Comparison of ENCODE assay signal across 1 cellular context in genomic region chr1:112700290-112701226, GRCh38.
TF ChIP-seq lines count a peak whose summit lies in the region.

No MANE protein-coding gene starts in this region.

TF ChIP-seq in WTC11, 78 proteins besides CTCF, POLR2A, EP300 and RAD21 (continued from another document):
- TF ChIP-seq, protein P1, sequence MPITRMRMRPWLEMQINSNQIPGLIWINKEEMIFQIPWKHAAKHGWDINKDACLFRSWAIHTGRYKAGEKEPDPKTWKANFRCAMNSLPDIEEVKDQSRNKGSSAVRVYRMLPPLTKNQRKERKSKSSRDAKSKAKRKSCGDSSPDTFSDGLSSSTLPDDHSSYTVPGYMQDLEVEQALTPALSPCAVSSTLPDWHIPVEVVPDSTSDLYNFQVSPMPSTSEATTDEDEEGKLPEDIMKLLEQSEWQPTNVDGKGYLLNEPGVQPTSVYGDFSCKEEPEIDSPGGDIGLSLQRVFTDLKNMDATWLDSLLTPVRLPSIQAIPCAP (CRISPR knock-in tag; IDR thresholded peaks at IDR 0.05): no peak
- TF ChIP-seq MAX (CRISPR knock-in tag; IDR thresholded peaks at IDR 0.05) (no peak), SMAD4 (CRISPR knock-in tag; IDR thresholded peaks at IDR 0.05) (0 out of 2 replicates have a peak, but pooled peaks have one; percentile 10), ZNF232 (CRISPR knock-in tag; IDR thresholded peaks at IDR 0.05) (no peak), MYBL2 (CRISPR knock-in tag; IDR thresholded peaks at IDR 0.05) (no peak), GTF2I (CRISPR knock-in tag; conservative IDR thresholded peaks at IDR 0.05) (no peak), SMAD3 (CRISPR knock-in tag; IDR thresholded peaks at IDR 0.05; ENCODE audit: borderline replicate concordance) (peak; percentile 44; the same call in 1 of the 2 replicates), FOXP1 (CRISPR knock-in tag; IDR thresholded peaks at IDR 0.05; ENCODE audit: borderline replicate concordance) (no peak), TP53 (CRISPR knock-in tag; IDR thresholded peaks at IDR 0.05) (no peak), E2F4 (CRISPR knock-in tag; IDR thresholded peaks at IDR 0.05; ENCODE audit: borderline replicate concordance, low read depth) (no peak), NFATC4 (CRISPR knock-in tag; IDR thresholded peaks at IDR 0.05) (no peak), ZMAT4 (CRISPR knock-in tag; IDR thresholded peaks at IDR 0.05) (no peak), CREB1 (CRISPR knock-in tag; IDR thresholded peaks at IDR 0.05) (0 out of 2 replicates have a peak, but pooled peaks have one; percentile 12), ETV6 (CRISPR knock-in tag; IDR thresholded peaks at IDR 0.05) (peak; percentile 81; the same call in 1 of the 2 replicates), FOXJ3 (CRISPR knock-in tag; IDR thresholded peaks at IDR 0.05; ENCODE audit: borderline replicate concordance) (no peak), ZNF121 (CRISPR knock-in tag; IDR thresholded peaks at IDR 0.05) (no peak), ZNF532 (CRISPR knock-in tag; IDR thresholded peaks at IDR 0.05; ENCODE audit: borderline replicate concordance) (no peak), TEAD1 (CRISPR knock-in tag; IDR thresholded peaks at IDR 0.05) (peak; percentile 77), AR (CRISPR knock-in tag; IDR thresholded peaks at IDR 0.05) (no peak), CREM (CRISPR knock-in tag; IDR thresholded peaks at IDR 0.05) (0 out of 2 replicates have a peak, but pooled peaks have one; percentile 40), SP1 (CRISPR knock-in tag; conservative IDR thresholded peaks at IDR 0.05) (peak; percentile 46; the same call in 1 of the 2 replicates)
- TF ChIP-seq, protein P2, sequence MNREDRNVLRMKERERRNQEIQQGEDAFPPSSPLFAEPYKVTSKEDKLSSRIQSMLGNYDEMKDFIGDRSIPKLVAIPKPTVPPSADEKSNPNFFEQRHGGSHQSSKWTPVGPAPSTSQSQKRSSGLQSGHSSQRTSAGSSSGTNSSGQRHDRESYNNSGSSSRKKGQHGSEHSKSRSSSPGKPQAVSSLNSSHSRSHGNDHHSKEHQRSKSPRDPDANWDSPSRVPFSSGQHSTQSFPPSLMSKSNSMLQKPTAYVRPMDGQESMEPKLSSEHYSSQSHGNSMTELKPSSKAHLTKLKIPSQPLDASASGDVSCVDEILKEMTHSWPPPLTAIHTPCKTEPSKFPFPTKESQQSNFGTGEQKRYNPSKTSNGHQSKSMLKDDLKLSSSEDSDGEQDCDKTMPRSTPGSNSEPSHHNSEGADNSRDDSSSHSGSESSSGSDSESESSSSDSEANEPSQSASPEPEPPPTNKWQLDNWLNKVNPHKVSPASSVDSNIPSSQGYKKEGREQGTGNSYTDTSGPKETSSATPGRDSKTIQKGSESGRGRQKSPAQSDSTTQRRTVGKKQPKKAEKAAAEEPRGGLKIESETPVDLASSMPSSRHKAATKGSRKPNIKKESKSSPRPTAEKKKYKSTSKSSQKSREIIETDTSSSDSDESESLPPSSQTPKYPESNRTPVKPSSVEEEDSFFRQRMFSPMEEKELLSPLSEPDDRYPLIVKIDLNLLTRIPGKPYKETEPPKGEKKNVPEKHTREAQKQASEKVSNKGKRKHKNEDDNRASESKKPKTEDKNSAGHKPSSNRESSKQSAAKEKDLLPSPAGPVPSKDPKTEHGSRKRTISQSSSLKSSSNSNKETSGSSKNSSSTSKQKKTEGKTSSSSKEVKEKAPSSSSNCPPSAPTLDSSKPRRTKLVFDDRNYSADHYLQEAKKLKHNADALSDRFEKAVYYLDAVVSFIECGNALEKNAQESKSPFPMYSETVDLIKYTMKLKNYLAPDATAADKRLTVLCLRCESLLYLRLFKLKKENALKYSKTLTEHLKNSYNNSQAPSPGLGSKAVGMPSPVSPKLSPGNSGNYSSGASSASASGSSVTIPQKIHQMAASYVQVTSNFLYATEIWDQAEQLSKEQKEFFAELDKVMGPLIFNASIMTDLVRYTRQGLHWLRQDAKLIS (CRISPR knock-in tag; IDR thresholded peaks at IDR 0.05; ENCODE audit: borderline replicate concordance): no peak
- TF ChIP-seq, protein P3, sequence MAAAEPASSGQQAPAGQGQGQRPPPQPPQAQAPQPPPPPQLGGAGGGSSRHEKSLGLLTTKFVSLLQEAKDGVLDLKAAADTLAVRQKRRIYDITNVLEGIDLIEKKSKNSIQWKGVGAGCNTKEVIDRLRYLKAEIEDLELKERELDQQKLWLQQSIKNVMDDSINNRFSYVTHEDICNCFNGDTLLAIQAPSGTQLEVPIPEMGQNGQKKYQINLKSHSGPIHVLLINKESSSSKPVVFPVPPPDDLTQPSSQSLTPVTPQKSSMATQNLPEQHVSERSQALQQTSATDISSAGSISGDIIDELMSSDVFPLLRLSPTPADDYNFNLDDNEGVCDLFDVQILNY (CRISPR knock-in tag; IDR thresholded peaks at IDR 0.05): no peak
- TF ChIP-seq, protein P4, sequence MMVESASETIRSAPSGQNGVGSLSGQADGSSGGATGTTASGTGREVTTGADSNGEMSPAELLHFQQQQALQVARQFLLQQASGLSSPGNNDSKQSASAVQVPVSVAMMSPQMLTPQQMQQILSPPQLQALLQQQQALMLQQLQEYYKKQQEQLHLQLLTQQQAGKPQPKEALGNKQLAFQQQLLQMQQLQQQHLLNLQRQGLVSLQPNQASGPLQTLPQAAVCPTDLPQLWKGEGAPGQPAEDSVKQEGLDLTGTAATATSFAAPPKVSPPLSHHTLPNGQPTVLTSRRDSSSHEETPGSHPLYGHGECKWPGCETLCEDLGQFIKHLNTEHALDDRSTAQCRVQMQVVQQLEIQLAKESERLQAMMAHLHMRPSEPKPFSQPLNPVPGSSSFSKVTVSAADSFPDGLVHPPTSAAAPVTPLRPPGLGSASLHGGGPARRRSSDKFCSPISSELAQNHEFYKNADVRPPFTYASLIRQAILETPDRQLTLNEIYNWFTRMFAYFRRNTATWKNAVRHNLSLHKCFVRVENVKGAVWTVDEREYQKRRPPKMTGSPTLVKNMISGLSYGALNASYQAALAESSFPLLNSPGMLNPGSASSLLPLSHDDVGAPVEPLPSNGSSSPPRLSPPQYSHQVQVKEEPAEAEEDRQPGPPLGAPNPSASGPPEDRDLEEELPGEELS (CRISPR knock-in tag; IDR thresholded peaks at IDR 0.05): peak; percentile 44; the same call in 1 of the 2 replicates
- TF ChIP-seq, protein P5, sequence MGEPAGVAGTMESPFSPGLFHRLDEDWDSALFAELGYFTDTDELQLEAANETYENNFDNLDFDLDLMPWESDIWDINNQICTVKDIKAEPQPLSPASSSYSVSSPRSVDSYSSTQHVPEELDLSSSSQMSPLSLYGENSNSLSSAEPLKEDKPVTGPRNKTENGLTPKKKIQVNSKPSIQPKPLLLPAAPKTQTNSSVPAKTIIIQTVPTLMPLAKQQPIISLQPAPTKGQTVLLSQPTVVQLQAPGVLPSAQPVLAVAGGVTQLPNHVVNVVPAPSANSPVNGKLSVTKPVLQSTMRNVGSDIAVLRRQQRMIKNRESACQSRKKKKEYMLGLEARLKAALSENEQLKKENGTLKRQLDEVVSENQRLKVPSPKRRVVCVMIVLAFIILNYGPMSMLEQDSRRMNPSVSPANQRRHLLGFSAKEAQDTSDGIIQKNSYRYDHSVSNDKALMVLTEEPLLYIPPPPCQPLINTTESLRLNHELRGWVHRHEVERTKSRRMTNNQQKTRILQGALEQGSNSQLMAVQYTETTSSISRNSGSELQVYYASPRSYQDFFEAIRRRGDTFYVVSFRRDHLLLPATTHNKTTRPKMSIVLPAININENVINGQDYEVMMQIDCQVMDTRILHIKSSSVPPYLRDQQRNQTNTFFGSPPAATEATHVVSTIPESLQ (CRISPR knock-in tag; IDR thresholded peaks at IDR 0.05): no peak
- TF ChIP-seq, protein P6, sequence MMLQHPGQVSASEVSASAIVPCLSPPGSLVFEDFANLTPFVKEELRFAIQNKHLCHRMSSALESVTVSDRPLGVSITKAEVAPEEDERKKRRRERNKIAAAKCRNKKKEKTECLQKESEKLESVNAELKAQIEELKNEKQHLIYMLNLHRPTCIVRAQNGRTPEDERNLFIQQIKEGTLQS (CRISPR knock-in tag; conservative IDR thresholded peaks at IDR 0.05): no peak
- TF ChIP-seq, protein P7, sequence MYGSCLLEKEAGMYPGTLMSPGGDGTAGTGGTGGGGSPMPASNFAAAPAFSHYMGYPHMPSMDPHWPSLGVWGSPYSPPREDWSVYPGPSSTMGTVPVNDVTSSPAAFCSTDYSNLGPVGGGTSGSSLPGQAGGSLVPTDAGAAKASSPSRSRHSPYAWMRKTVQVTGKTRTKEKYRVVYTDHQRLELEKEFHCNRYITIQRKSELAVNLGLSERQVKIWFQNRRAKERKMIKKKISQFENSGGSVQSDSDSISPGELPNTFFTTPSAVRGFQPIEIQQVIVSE (CRISPR knock-in tag; IDR thresholded peaks at IDR 0.05; ENCODE audit: borderline replicate concordance): no peak
TF ChIP-seq in WTC11: peak in this region for 10.
